1 cellular context compared by ENCODE assay signal in the genomic region with DNA sequence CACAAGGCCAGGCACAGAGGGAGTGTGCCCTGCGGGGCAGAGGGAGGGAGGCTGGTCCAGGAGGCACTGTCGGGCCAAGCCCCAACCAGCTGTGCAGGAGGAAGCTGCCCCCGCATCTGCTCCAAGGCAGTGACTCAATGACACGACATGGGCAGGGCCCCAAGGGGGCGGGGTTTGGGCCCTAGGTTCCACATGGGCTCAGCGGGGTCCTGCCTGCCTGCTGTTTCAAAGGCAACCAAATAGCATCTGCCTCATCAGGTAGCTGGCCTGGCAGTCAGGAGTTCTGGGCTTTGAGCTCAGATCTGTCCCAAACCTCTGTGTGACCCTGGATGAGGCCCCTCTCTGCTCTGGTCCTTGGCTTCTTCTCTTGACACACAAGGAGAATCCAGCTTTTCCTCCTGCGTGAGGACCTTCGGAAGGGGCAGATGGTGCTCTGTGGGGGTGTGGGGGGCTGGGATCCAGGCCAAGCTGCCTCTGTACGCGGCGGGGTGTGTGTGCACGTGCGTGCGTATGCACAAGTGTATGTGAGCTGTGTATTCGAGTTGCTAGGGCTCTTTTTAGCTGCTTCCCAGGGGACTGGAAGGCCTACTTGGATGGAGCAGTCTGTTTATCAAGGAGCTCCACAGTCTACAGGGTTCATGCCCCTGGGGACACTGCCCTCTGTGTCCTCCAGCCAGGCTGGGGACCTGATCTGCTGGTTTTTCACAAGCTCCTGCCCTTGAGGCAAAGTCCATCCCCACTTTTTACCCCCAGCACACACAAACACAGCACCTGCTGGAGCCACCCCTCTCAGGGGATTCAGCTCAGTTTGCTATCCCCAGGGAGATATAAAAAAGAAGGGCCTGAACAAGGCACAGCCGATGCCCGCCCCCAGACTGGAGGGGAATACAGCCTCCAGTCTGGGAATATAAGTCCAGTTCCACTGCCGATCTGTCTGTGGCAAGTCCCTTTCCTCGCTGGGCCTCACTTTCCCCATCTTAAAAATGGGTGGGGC.
TF ChIP-seq lines count a peak whose summit lies in the region.

No MANE protein-coding gene starts in this region.

TF ChIP-seq in HepG2, 621 proteins besides CTCF, POLR2A, EP300 and RAD21 (continued from another document and continues in another):
- TF ChIP-seq REXO4 (CRISPR knock-in tag; IDR thresholded peaks at IDR 0.05; ENCODE audit: borderline replicate concordance) (no peak), ZNF556 (CRISPR knock-in tag; IDR thresholded peaks at IDR 0.05; ENCODE audit: borderline replicate concordance) (no peak), THYN1 (CRISPR knock-in tag; IDR thresholded peaks at IDR 0.05; ENCODE audit: borderline replicate concordance, low read depth) (no peak), MXI1 (IDR thresholded peaks at IDR 0.05; ENCODE audit: borderline replicate concordance, low read depth, low read length) (peak; percentile 22; the same call in 1 of the 3 replicates), ZNF576 (CRISPR knock-in tag; IDR thresholded peaks at IDR 0.05) (no peak), MYPOP (CRISPR knock-in tag; IDR thresholded peaks at IDR 0.05) (no peak), ZNF784 (CRISPR knock-in tag; IDR thresholded peaks at IDR 0.05; ENCODE audit: borderline replicate concordance) (no peak), NR2F1 (CRISPR knock-in tag; IDR thresholded peaks at IDR 0.05) (peak in 1 of 2 experiments; percentile 53; a peak in 1 of 4 replicates), NR1H2 (CRISPR knock-in tag; IDR thresholded peaks at IDR 0.05; ENCODE audit: borderline replicate concordance, low read depth) (no peak), PHB2 (IDR thresholded peaks at IDR 0.05; ENCODE audit: partially characterized antibody) (no peak), RBFOX2 (IDR thresholded peaks at IDR 0.05; ENCODE audit: low read depth, low read length) (no peak), PAF1 (CRISPR knock-in tag; IDR thresholded peaks at IDR 0.05) (no peak), ZNF34 (CRISPR knock-in tag; IDR thresholded peaks at IDR 0.05; ENCODE audit: borderline replicate concordance) (no peak), NONO (IDR thresholded peaks at IDR 0.05) (no peak), NONO (CRISPR knock-in tag; conservative IDR thresholded peaks at IDR 0.05) (no peak), ERF (CRISPR knock-in tag; IDR thresholded peaks at IDR 0.05) (no peak; the same call in 1 of the 2 replicates), ZNF292 (CRISPR knock-in tag; IDR thresholded peaks at IDR 0.05; ENCODE audit: borderline replicate concordance, low read depth) (peak; percentile 74), ZNF503 (CRISPR knock-in tag; IDR thresholded peaks at IDR 0.05) (no peak), ATF7 (IDR thresholded peaks at IDR 0.05) (no peak), ATF7 (CRISPR knock-in tag; IDR thresholded peaks at IDR 0.05) (no peak), SMC3 (IDR thresholded peaks at IDR 0.05; ENCODE audit: low read length) (no peak), AKAP8 (CRISPR knock-in tag; IDR thresholded peaks at IDR 0.05) (no peak), HDAC1 (CRISPR knock-in tag; IDR thresholded peaks at IDR 0.05) (peak; percentile 61; the same call in 1 of the 2 replicates), CEBPG (CRISPR knock-in tag; IDR thresholded peaks at IDR 0.05) (peak; percentile 16; the same call in 1 of the 2 replicates), CAMTA2 (CRISPR knock-in tag; IDR thresholded peaks at IDR 0.05; ENCODE audit: borderline replicate concordance) (no peak), PTBP1 (IDR thresholded peaks at IDR 0.05; ENCODE audit: low read depth, low read length, poor library complexity, severe bottlenecking) (no peak), FOSL2 (CRISPR knock-in tag; IDR thresholded peaks at IDR 0.05) (peak; percentile 69), MEF2D (CRISPR knock-in tag; IDR thresholded peaks at IDR 0.05) (no peak), MYC (CRISPR knock-in tag; IDR thresholded peaks at IDR 0.05; ENCODE audit: borderline replicate concordance) (no peak; the same call in 1 of the 2 replicates), MYNN (CRISPR knock-in tag; IDR thresholded peaks at IDR 0.05; ENCODE audit: low read depth) (no peak), ZNF703 (CRISPR knock-in tag; IDR thresholded peaks at IDR 0.05; ENCODE audit: borderline replicate concordance) (no peak), ZNF746 (CRISPR knock-in tag; IDR thresholded peaks at IDR 0.05) (no peak), TBP (CRISPR knock-in tag; IDR thresholded peaks at IDR 0.05) (no peak), ZNF878 (CRISPR knock-in tag; IDR thresholded peaks at IDR 0.05) (no peak), GTF2F1 (IDR thresholded peaks at IDR 0.05; ENCODE audit: low read length) (no peak), ZNF230 (CRISPR knock-in tag; IDR thresholded peaks at IDR 0.05) (no peak), SIX4 (CRISPR knock-in tag; IDR thresholded peaks at IDR 0.05) (no peak), HOXA5 (CRISPR knock-in tag; IDR thresholded peaks at IDR 0.05) (no peak), SMARCE1 (IDR thresholded peaks at IDR 0.05; ENCODE audit: borderline replicate concordance) (no peak), ZNF101 (CRISPR knock-in tag; IDR thresholded peaks at IDR 0.05; ENCODE audit: borderline replicate concordance, low read depth) (no peak)
- TF ChIP-seq, protein P1, sequence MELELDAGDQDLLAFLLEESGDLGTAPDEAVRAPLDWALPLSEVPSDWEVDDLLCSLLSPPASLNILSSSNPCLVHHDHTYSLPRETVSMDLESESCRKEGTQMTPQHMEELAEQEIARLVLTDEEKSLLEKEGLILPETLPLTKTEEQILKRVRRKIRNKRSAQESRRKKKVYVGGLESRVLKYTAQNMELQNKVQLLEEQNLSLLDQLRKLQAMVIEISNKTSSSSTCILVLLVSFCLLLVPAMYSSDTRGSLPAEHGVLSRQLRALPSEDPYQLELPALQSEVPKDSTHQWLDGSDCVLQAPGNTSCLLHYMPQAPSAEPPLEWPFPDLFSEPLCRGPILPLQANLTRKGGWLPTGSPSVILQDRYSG (CRISPR knock-in tag; IDR thresholded peaks at IDR 0.05): no peak
- TF ChIP-seq, protein P2, sequence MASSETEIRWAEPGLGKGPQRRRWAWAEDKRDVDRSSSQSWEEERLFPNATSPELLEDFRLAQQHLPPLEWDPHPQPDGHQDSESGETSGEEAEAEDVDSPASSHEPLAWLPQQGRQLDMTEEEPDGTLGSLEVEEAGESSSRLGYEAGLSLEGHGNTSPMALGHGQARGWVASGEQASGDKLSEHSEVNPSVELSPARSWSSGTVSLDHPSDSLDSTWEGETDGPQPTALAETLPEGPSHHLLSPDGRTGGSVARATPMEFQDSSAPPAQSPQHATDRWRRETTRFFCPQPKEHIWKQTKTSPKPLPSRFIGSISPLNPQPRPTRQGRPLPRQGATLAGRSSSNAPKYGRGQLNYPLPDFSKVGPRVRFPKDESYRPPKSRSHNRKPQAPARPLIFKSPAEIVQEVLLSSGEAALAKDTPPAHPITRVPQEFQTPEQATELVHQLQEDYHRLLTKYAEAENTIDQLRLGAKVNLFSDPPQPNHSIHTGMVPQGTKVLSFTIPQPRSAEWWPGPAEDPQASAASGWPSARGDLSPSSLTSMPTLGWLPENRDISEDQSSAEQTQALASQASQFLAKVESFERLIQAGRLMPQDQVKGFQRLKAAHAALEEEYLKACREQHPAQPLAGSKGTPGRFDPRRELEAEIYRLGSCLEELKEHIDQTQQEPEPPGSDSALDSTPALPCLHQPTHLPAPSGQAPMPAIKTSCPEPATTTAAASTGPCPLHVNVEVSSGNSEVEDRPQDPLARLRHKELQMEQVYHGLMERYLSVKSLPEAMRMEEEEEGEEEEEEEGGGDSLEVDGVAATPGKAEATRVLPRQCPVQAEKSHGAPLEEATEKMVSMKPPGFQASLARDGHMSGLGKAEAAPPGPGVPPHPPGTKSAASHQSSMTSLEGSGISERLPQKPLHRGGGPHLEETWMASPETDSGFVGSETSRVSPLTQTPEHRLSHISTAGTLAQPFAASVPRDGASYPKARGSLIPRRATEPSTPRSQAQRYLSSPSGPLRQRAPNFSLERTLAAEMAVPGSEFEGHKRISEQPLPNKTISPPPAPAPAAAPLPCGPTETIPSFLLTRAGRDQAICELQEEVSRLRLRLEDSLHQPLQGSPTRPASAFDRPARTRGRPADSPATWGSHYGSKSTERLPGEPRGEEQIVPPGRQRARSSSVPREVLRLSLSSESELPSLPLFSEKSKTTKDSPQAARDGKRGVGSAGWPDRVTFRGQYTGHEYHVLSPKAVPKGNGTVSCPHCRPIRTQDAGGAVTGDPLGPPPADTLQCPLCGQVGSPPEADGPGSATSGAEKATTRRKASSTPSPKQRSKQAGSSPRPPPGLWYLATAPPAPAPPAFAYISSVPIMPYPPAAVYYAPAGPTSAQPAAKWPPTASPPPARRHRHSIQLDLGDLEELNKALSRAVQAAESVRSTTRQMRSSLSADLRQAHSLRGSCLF (CRISPR knock-in tag; IDR thresholded peaks at IDR 0.05; ENCODE audit: borderline replicate concordance): no peak
- TF ChIP-seq, protein P3, sequence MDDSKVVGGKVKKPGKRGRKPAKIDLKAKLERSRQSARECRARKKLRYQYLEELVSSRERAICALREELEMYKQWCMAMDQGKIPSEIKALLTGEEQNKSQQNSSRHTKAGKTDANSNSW (CRISPR knock-in tag; IDR thresholded peaks at IDR 0.05; ENCODE audit: borderline replicate concordance): 0 out of 2 replicates have a peak, but pooled peaks have one; percentile 32
- TF ChIP-seq, protein P4, sequence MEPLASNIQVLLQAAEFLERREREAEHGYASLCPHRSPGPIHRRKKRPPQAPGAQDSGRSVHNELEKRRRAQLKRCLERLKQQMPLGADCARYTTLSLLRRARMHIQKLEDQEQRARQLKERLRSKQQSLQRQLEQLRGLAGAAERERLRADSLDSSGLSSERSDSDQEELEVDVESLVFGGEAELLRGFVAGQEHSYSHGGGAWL (CRISPR knock-in tag; IDR thresholded peaks at IDR 0.05): no peak
- TF ChIP-seq, protein P5, sequence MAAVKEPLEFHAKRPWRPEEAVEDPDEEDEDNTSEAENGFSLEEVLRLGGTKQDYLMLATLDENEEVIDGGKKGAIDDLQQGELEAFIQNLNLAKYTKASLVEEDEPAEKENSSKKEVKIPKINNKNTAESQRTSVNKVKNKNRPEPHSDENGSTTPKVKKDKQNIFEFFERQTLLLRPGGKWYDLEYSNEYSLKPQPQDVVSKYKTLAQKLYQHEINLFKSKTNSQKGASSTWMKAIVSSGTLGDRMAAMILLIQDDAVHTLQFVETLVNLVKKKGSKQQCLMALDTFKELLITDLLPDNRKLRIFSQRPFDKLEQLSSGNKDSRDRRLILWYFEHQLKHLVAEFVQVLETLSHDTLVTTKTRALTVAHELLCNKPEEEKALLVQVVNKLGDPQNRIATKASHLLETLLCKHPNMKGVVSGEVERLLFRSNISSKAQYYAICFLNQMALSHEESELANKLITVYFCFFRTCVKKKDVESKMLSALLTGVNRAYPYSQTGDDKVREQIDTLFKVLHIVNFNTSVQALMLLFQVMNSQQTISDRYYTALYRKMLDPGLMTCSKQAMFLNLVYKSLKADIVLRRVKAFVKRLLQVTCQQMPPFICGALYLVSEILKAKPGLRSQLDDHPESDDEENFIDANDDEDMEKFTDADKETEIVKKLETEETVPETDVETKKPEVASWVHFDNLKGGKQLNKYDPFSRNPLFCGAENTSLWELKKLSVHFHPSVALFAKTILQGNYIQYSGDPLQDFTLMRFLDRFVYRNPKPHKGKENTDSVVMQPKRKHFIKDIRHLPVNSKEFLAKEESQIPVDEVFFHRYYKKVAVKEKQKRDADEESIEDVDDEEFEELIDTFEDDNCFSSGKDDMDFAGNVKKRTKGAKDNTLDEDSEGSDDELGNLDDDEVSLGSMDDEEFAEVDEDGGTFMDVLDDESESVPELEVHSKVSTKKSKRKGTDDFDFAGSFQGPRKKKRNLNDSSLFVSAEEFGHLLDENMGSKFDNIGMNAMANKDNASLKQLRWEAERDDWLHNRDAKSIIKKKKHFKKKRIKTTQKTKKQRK (IDR thresholded peaks at IDR 0.05; ENCODE audit: low read length): no peak
- TF ChIP-seq, protein P6, sequence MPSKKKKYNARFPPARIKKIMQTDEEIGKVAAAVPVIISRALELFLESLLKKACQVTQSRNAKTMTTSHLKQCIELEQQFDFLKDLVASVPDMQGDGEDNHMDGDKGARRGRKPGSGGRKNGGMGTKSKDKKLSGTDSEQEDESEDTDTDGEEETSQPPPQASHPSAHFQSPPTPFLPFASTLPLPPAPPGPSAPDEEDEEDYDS (CRISPR knock-in tag; IDR thresholded peaks at IDR 0.05): peak; percentile 7; the same call in 1 of the 2 replicates
